ENCODE assay signal across 11 cellular contexts in the genomic region with DNA sequence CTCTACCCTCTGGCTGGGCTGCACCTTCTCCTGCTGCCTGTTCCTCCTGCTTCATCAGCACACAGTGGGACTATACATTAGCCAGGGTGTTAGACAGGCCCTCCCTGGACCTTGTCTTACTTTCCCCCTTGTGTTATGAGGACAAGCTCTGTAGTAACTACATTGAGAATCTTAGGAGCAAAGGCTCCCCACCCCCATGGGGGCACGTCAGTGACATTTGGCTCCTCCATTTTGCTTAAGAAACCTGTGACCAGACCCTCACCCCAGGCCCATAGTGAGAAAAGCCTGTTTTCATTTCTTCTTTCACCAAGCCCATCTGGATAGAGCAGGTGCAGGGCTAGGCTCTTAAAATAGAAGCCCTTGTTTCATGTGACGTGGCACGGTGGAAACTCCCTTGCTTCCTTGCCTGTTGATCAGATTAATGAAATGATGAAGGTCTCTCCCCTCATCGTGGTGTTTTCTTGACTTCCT.
DNase-seq lines count a peak whose midpoint lies in the region; ATAC-seq, FAIRE-seq and TF ChIP-seq lines count a peak whose summit lies in the region.
"Had no signal": no experiment of that assay in that cellular context is flagged by ENCODE, and none has a peak within 500 bp of the region (broad histone marks: within the 10 kb centered on the region; RNA-seq: fewer than 3 reads in every experiment).

No MANE protein-coding gene starts in this region.

- H3K9ac ChIP-seq in BLaER1 treated with 17β-estradiol and CSF1 and Interleukin-3, amounts not matched to agents 10 nM and 100 nM, result no peak overlapping the region
- H3K9ac ChIP-seq in KMS-11, result peak overlapping the region; percentile 99

- no peak overlapping the region for H3K4me3 ChIP-seq in BLaER1 treated with 17β-estradiol and CSF1 and Interleukin-3, amounts not matched to agents 10 nM and 100 nM
- no peak overlapping the region for H3K4me3 ChIP-seq in KMS-11 (IDR thresholded peaks at IDR 0.05; ENCODE audit: insufficient read depth, low read depth, low read length)
- H3K4me3 ChIP-seq: uterus had no signal

- peak; percentile 100 for FAIRE-seq in GM19239 (lab: Jason Lieb, UNC)

- DNase-seq in GM19239 (ENCODE audit: insufficient read length, low spot score) (no peak), NCI-H2196 (lab: John Stamatoyannopoulos, UW; ENCODE audit: unreplicated experiment) (no peak), NCI-H1694 (lab: John Stamatoyannopoulos, UW) (no peak), HuH-7 (ENCODE audit: low spot score) (no peak)
- DNase-seq in activated CD4-positive, alpha-beta T cell treated with anti-CD3 and anti-CD28 coated beads for 1 hour, result no peak
- DNase-seq: IMR-90, NCI-H524 treated with DMSO at 0.1 percent for 48 hours, uterus had no signal

- TF ChIP-seq CTCF in KMS-11 (conservative IDR thresholded peaks at IDR 0.05; ENCODE audit: low read depth, low read length), result no peak

- peak overlapping the region in 1 of 11 experiments; percentile 13; a peak in 2 of 22 replicates for H3K27ac ChIP-seq in BLaER1 treated with 17β-estradiol and CSF1 and Interleukin-3, amounts not matched to agents 10 nM and 100 nM
- H3K27ac ChIP-seq in KMS-11, result peak overlapping the region; percentile 99
- H3K27ac ChIP-seq: uterus had no signal

- H3K36me3 ChIP-seq in BLaER1 treated with 17β-estradiol and CSF1 and Interleukin-3, amounts not matched to agents 10 nM and 100 nM, result no peaks in the 10 kb centered on the region
- no peaks in the 10 kb centered on the region for H3K36me3 ChIP-seq in KMS-11 (ENCODE audit: insufficient read depth)
- H3K36me3 ChIP-seq: uterus had no signal

- H3K79me2 ChIP-seq in KMS-11 (ENCODE audit: insufficient read depth, low read depth), result peaks cover 96% of the 10 kb centered on the region

- H3K9me3 ChIP-seq in BLaER1 treated with 17β-estradiol and CSF1 and Interleukin-3, amounts not matched to agents 10 nM and 100 nM (replicated peaks in 1 of 11), result peaks cover 0 to 11% (median 5%) of the 10 kb centered on the region in 11 experiments; a peak in 6 of 22 replicates
- H3K9me3 ChIP-seq: uterus had no signal

- ATAC-seq in HG02798 (IDR thresholded peaks at IDR 0.05; ENCODE audit: poor library complexity, unreplicated experiment), result peak; percentile 39

- H2AFZ ChIP-seq in KMS-11 (ENCODE audit: low read depth), result no peak overlapping the region

- H3K27me3 ChIP-seq in BLaER1 treated with 17β-estradiol and CSF1 and Interleukin-3, amounts not matched to agents 10 nM and 100 nM, result no peaks in the 10 kb centered on the region
- H3K27me3 ChIP-seq in KMS-11 (ENCODE audit: insufficient read depth, low read depth), result no peaks in the 10 kb centered on the region
- H3K27me3 ChIP-seq: uterus had no signal

- H3K4me2 ChIP-seq in BLaER1 treated with 17β-estradiol and CSF1 and Interleukin-3, amounts not matched to agents 10 nM and 100 nM, result peak overlapping the region in 9 of 11 experiments; percentile 21 to 79 (median 63); a peak in 18 of 22 replicates
- peak overlapping the region; percentile 98 for H3K4me2 ChIP-seq in KMS-11

- peaks cover 0 to 60% (median 33%) of the 10 kb centered on the region in 10 experiments; a peak in 17 of 20 replicates for H3K4me1 ChIP-seq in BLaER1 treated with 17β-estradiol and CSF1 and Interleukin-3, amounts not matched to agents 10 nM and 100 nM
- H3K4me1 ChIP-seq in KMS-11 (ENCODE audit: low read depth, poor library complexity, severe bottlenecking), result peaks cover 97% of the 10 kb centered on the region
- H3K4me1 ChIP-seq: uterus had no signal

- H4K20me1 ChIP-seq in BLaER1 treated with 17β-estradiol and CSF1 and Interleukin-3, amounts not matched to agents 10 nM and 100 nM, result no peaks in the 10 kb centered on the region
- no peaks in the 10 kb centered on the region for H4K20me1 ChIP-seq in KMS-11 (ENCODE audit: insufficient read depth)
